Comparison of ENCODE assay signal across 8 cellular contexts in the genomic region with DNA sequence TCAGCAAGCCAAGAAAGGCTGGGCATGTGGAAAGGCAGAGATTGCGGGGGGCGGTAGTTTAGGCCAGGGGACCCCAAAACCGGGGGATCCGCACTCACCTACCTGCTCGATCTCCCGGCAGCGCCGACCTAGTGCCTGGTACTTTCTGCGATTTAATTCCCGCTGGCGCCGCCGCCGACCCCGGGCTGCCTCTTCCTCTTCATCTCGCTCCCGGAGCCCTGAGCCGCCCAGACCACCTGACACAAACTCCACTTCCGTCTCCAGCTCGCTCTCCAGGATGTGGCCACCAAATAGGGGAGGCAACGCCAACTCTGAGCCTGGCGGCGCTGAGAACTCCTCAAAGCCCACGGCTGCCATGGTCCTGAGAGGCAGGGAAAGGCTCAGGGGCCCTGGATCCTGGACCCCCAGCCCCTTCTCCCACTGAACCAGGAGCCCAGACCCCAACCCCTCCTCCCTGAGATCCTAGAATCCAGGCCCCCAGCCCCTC. TPM values are rescaled to one million over a fixed set of nuclear protein-coding genes. Genes with fewer than 3 reads are reported as not detected.
DNase-seq lines count a peak whose midpoint lies in the region; ATAC-seq lines count a peak whose summit lies in the region.

No MANE protein-coding gene starts in this region.

- peak overlapping the region; percentile 96 for H3K4me2 ChIP-seq in Karpas-422 (ENCODE audit: low read depth, low read length, poor library complexity, severe bottlenecking)

- H3K27ac Mint-ChIP-seq in activated CD4-positive, alpha-beta T cell treated with anti-CD3 and anti-CD28 coated beads, Interleukin-2, amount 10 ng/mL, durations not matched to agents 7 days and 5 days = peak overlapping the region; percentile 91

- peaks cover 42% of the 10 kb centered on the region for H3K79me2 ChIP-seq in Karpas-422 (ENCODE audit: low read length)

- no peaks in the 10 kb centered on the region for H3K9me3 Mint-ChIP-seq in activated CD4-positive, alpha-beta T cell treated with anti-CD3 and anti-CD28 coated beads, Interleukin-2, amount 10 ng/mL, durations not matched to agents 7 days and 5 days

- H3K9me3 ChIP-seq in Karpas-422 (ENCODE audit: low read length) (no peaks in the 10 kb centered on the region), mesodermal cell (ENCODE audit: control insufficient read depth, low read length) (no peaks in the 10 kb centered on the region)
- no peaks in the 10 kb centered on the region for H3K9me3 ChIP-seq in effector memory CD4-positive, alpha-beta T cell (ENCODE audit: control insufficient read depth, low read length)

- no peaks in the 10 kb centered on the region for H3K27me3 Mint-ChIP-seq in activated CD4-positive, alpha-beta T cell treated with anti-CD3 and anti-CD28 coated beads, Interleukin-2, amount 10 ng/mL, durations not matched to agents 7 days and 5 days

- H2AFZ ChIP-seq in Karpas-422 (ENCODE audit: low read length) = no peak overlapping the region

- H4K20me1 ChIP-seq in Karpas-422 (ENCODE audit: insufficient read depth, low read depth, low read length) = peaks cover 9% of the 10 kb centered on the region; the same call in 1 of the 2 replicates

- peaks cover 35% of the 10 kb centered on the region for H3K4me1 Mint-ChIP-seq in activated CD4-positive, alpha-beta T cell treated with anti-CD3 and anti-CD28 coated beads, Interleukin-2, amount 10 ng/mL, durations not matched to agents 7 days and 5 days

- H3K4me1 ChIP-seq in Karpas-422 (ENCODE audit: low read length) = peaks cover 19% of the 10 kb centered on the region
- H3K4me1 ChIP-seq in effector memory CD4-positive, alpha-beta T cell (ENCODE audit: control insufficient read depth, insufficient read depth, low read length, poor library complexity, severe bottlenecking) = peaks cover 12% of the 10 kb centered on the region
- peaks cover 9% of the 10 kb centered on the region for H3K4me1 ChIP-seq in mesodermal cell (ENCODE audit: control insufficient read depth, insufficient read depth, low read length, poor library complexity, severe bottlenecking)

- CTCF ChIA-PET in activated CD4-positive, alpha-beta T cell treated with anti-CD3 and anti-CD28 coated beads, Interleukin-2, amount 10 ng/mL, durations not matched to agents 7 days and 5 days (lab: Charles Lee) = interaction anchor here (0.7 to 2.0 kb wide), 5 partner anchors 11 to 241 kb away, joined by 3 to 10 read pairs (median 4); partner anchors contain the start of gene CNOT3

- H3K27me3 ChIP-seq in Karpas-422 (ENCODE audit: low read length) = no peaks in the 10 kb centered on the region
- H3K27me3 ChIP-seq in effector memory CD4-positive, alpha-beta T cell (replicated peaks; ENCODE audit: control insufficient read depth, insufficient read depth, low read length, poor library complexity, severe bottlenecking) = no peaks in the 10 kb centered on the region

- no peaks in the 10 kb centered on the region for H3K9me2 ChIP-seq in Karpas-422 (replicated peaks; ENCODE audit: insufficient read depth, low read length)

- POLR2A ChIA-PET in activated CD4-positive, alpha-beta T cell treated with anti-CD3 and anti-CD28 coated beads, Interleukin-2, amount 10 ng/mL, durations not matched to agents 7 days and 5 days (lab: Charles Lee) = interaction anchor here (0.5 to 2.2 kb wide), 3 partner anchors 9 to 319 kb away, joined by 3 to 13 read pairs (median 6); partner anchors contain the start of gene CNOT3

- WGBS in mesodermal cell (ENCODE audit: insufficient coverage in 2 of 2), 2 experiments = 29 to 37% methylated on average over 17 to 24 of the region's 24 CpGs

- peaks cover 36% of the 10 kb centered on the region for H3K36me3 Mint-ChIP-seq in activated CD4-positive, alpha-beta T cell treated with anti-CD3 and anti-CD28 coated beads, Interleukin-2, amount 10 ng/mL, durations not matched to agents 7 days and 5 days (ENCODE audit: low read depth)

- peak overlapping the region; percentile 87 for H3K4me3 Mint-ChIP-seq in activated CD4-positive, alpha-beta T cell treated with anti-CD3 and anti-CD28 coated beads, Interleukin-2, amount 10 ng/mL, durations not matched to agents 7 days and 5 days

- H3K4me3 ChIP-seq in Karpas-422 (ENCODE audit: low read length) = peak overlapping the region; percentile 88
- peak overlapping the region; percentile 78 for H3K4me3 ChIP-seq in effector memory CD4-positive, alpha-beta T cell (ENCODE audit: insufficient read depth, low read depth, low read length, poor library complexity, severe bottlenecking)
- H3K4me3 ChIP-seq in mesodermal cell (ENCODE audit: extremely low read depth, insufficient read depth, low read length, poor library complexity, severe bottlenecking) = peak overlapping the region; percentile 75

- no peak overlapping the region for H3K27ac ChIP-seq in Karpas-422 (ENCODE audit: low read length)
- peak overlapping the region; percentile 83 for H3K27ac ChIP-seq in effector memory CD4-positive, alpha-beta T cell (ENCODE audit: insufficient read depth, low read length, poor library complexity, severe bottlenecking)
- H3K27ac ChIP-seq in mesodermal cell (ENCODE audit: low read depth, low read length, severe bottlenecking) = no peak overlapping the region
- H3K27ac ChIP-seq in substantia nigra (ENCODE audit: low read depth, low read length, poor library complexity, severe bottlenecking) = peak overlapping the region; percentile 98

- peak; percentile 61 for DNase-seq in EH (ENCODE audit: low read depth)
- DNase-seq in Karpas-422 = peak; percentile 76
- DNase-seq in activated CD4-positive, alpha-beta T cell treated with anti-CD3 and anti-CD28 coated beads, Interleukin-2, amount 10 ng/mL, durations not matched to agents 7 days and 5 days = peak; percentile 74
- DNase-seq in effector memory CD4-positive, alpha-beta T cell = peak in 2 of 3 donors; percentile 29 to 44
- DNase-seq in substantia nigra (lab: John Stamatoyannopoulos, UW) = peak in 25 of 49 donors; percentile 7 to 50 (median 24)

- H3K9ac ChIP-seq in Karpas-422 (ENCODE audit: low read length) = peak overlapping the region; percentile 88

- no peak for ATAC-seq in HG02840 (IDR thresholded peaks at IDR 0.05; ENCODE audit: low FRiP score, unreplicated experiment)
- ATAC-seq in HG02571 (IDR thresholded peaks at IDR 0.05; ENCODE audit: unreplicated experiment) = no peak

- H3K36me3 ChIP-seq in Karpas-422 (ENCODE audit: insufficient read depth, low read length) (peaks cover 21% of the 10 kb centered on the region), mesodermal cell (ENCODE audit: control insufficient read depth, insufficient read depth, low read length) (peaks cover 58% of the 10 kb centered on the region)
- H3K36me3 ChIP-seq in effector memory CD4-positive, alpha-beta T cell (ENCODE audit: control insufficient read depth, insufficient read depth, low read length) = peaks cover 25% of the 10 kb centered on the region

RNA-seq across cellular contexts. Expression of gene TFPT, which starts 1.1 kb away (rescaled TPM):
- total RNA-seq in Karpas-422 (2014; rRNA removed; shearing (Covaris generic); ENCODE audit: low replicate concordance) = 21.5 and 39.9 TPM in 2 replicates
- total RNA-seq in activated CD4-positive, alpha-beta T cell treated with anti-CD3 and anti-CD28 coated beads, Interleukin-2, amount 10 ng/mL, durations not matched to agents 7 days and 5 days = 10 to 100 TPM; 39.5 to 42.4 TPM
- polyA plus RNA-seq in mesodermal cell (2013, experiment 1 of 2) = 35.6 TPM
- 25.1 TPM for polyA plus RNA-seq in mesodermal cell (2013, experiment 2 of 2)

RNA-seq across cellular contexts. Expression of gene PRPF31, which starts 1.2 kb away (rescaled TPM):
- 25.2 and 61.3 TPM in 2 replicates for total RNA-seq in Karpas-422 (2014; rRNA removed; shearing (Covaris generic); ENCODE audit: low replicate concordance)
- 10 to 100 TPM; 74.1 to 83.8 TPM for total RNA-seq in activated CD4-positive, alpha-beta T cell treated with anti-CD3 and anti-CD28 coated beads, Interleukin-2, amount 10 ng/mL, durations not matched to agents 7 days and 5 days
- polyA plus RNA-seq in mesodermal cell (2013, experiment 1 of 2) = 50.8 TPM
- 47.8 TPM for polyA plus RNA-seq in mesodermal cell (2013, experiment 2 of 2)

RNA-seq across cellular contexts. Expression of gene NDUFA3, which starts 11.7 kb away (rescaled TPM):
- 79.5 and 105 TPM in 2 replicates for total RNA-seq in Karpas-422 (2014; rRNA removed; shearing (Covaris generic); ENCODE audit: low replicate concordance)
- total RNA-seq in activated CD4-positive, alpha-beta T cell treated with anti-CD3 and anti-CD28 coated beads, Interleukin-2, amount 10 ng/mL, durations not matched to agents 7 days and 5 days = 100 to 1,000 TPM; 128 to 148 TPM
- polyA plus RNA-seq in mesodermal cell (2013, experiment 1 of 2) = 116 TPM
- polyA plus RNA-seq in mesodermal cell (2013, experiment 2 of 2) = 113 TPM

RNA-seq across cellular contexts. Expression of gene OSCAR, which starts 13.8 kb away (rescaled TPM):
- total RNA-seq in Karpas-422 (2014; rRNA removed; shearing (Covaris generic); ENCODE audit: low replicate concordance) = 0.22 TPM in 1 of 2 replicates, not detected in the other
- under 1 TPM; 0.15 to 0.32 TPM for total RNA-seq in activated CD4-positive, alpha-beta T cell treated with anti-CD3 and anti-CD28 coated beads, Interleukin-2, amount 10 ng/mL, durations not matched to agents 7 days and 5 days
- 1.2 TPM for polyA plus RNA-seq in mesodermal cell (2013, experiment 1 of 2)
- 0.91 TPM for polyA plus RNA-seq in mesodermal cell (2013, experiment 2 of 2)

RNA-seq across cellular contexts. Expression of gene CNOT3, which starts 23.2 kb away (rescaled TPM):
- 31.2 and 45.0 TPM in 2 replicates for total RNA-seq in Karpas-422 (2014; rRNA removed; shearing (Covaris generic); ENCODE audit: low replicate concordance)
- 10 to 100 TPM; 63.7 to 64.8 TPM for total RNA-seq in activated CD4-positive, alpha-beta T cell treated with anti-CD3 and anti-CD28 coated beads, Interleukin-2, amount 10 ng/mL, durations not matched to agents 7 days and 5 days
- polyA plus RNA-seq in mesodermal cell (2013, experiment 1 of 2) = 59.3 TPM
- 53.7 TPM for polyA plus RNA-seq in mesodermal cell (2013, experiment 2 of 2)

Comparison
In these comparisons a context has a peak if more than half of its experiments do, and no peak if none do; other contexts are left out.
1. DNase-seq: peak in every context shown above with its lines; median percentile 76 in Karpas-422; 74 in activated CD4-positive, alpha-beta T cell treated with anti-CD3 and anti-CD28 coated beads, Interleukin-2, amount 10 ng/mL, durations not matched to agents 7 days and 5 days; 61 in EH; 36 in effector memory CD4-positive, alpha-beta T cell; 24 in substantia nigra.
2. H3K27ac ChIP-seq: peak in effector memory CD4-positive, alpha-beta T cell (single experiment) and substantia nigra (single experiment); none in Karpas-422 (single experiment) and mesodermal cell (single experiment).
3. Peak in every context shown above with its lines, with median percentiles within 50 percentile points of each other: H3K4me3 ChIP-seq.